In the genomic region with DNA sequence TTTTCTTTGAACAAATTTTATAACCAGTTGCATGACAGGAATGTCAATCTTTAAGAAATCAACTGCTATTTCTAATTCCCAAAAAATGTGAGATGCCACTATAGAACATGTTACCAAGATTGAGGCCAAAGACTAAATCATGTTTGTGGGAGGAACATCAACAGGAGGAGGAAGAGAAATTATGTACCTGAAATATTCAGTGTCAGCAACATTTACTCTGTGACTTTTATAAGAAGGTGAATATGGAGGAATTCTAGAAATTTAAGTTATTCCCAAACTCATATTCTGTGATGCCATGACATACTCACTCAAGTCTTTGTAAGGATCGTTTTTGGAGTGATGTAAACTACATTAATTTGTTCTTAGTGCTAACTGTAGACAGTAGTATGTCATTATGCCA, we compare ENCODE assay signal across 25 cellular contexts.
"Had no signal": no experiment of that assay in that cellular context is flagged by ENCODE, and none has a peak within 500 bp of the region (broad histone marks: within the 10 kb centered on the region; RNA-seq: fewer than 3 reads in every experiment).

No MANE protein-coding gene starts in this region.

- H2AFZ ChIP-seq: neural progenitor cell, parathyroid adenoma had no signal

- H3K27me3 ChIP-seq: neural progenitor cell, ovary, right lobe of liver, sigmoid colon, stomach, thyroid gland, tibial nerve, upper lobe of left lung, vagina had no signal

- H3K36me3 ChIP-seq: neural progenitor cell, ovary, right lobe of liver, sigmoid colon, stomach, thoracic aorta, thyroid gland, tibial nerve, upper lobe of left lung, vagina had no signal

- H3K4me2 ChIP-seq: neural progenitor cell had no signal

- H3K79me2 ChIP-seq: parathyroid adenoma had no signal

- FAIRE-seq: small intestine, urothelium cell line had no signal

- ATAC-seq: psoas muscle; right cardiac atrium; stimulated activated effector memory CD8-positive, alpha-beta T cell treated with anti-CD3 and anti-CD28 coated beads, Interleukin-12 subunit alpha, Interleukin-12 subunit beta, amount 100 ng/mL, for 72 hours had no signal

- H3K4me1 ChIP-seq: neural progenitor cell, parathyroid adenoma, psoas muscle, right lobe of liver, upper lobe of left lung had no signal

- H3K27ac ChIP-seq: neural progenitor cell, ovary, parathyroid adenoma, psoas muscle, right lobe of liver, sigmoid colon, stomach, thoracic aorta, thyroid gland, tibial nerve, upper lobe of left lung, vagina had no signal

- H3K4me3 ChIP-seq: neural progenitor cell, ovary, psoas muscle, right lobe of liver, sigmoid colon, stomach, thoracic aorta, thyroid gland, tibial nerve, upper lobe of left lung, vagina had no signal

- H3K9me3 ChIP-seq: ovary, psoas muscle, right lobe of liver, sigmoid colon, stomach, thoracic aorta, thyroid gland, tibial nerve, upper lobe of left lung, vagina had no signal

- DNase-seq: occipital lobe; ovary; posterior cingulate gyrus; psoas muscle; right cardiac atrium; right lobe of liver; sigmoid colon; small intestine; stimulated activated CD4-positive, alpha-beta T cell treated with anti-CD3 and anti-CD28 coated beads, Interleukin-15, amount 100 ng/mL, for 24 hours; stimulated activated CD4-positive, alpha-beta T cell treated with anti-CD3 and anti-CD28 coated beads, Interleukin-2, amount 100 ng/mL, for 24 hours; stimulated activated CD4-positive, alpha-beta T cell treated with anti-CD3 and anti-CD28 coated beads, Interleukin-2, amount 100 ng/mL, for 48 hours; stimulated activated CD4-positive, alpha-beta T cell treated with anti-CD3 and anti-CD28 coated beads, Interleukin-4, amount 100 ng/mL, for 24 hours; stimulated activated naive B cell treated with anti-CD40 and anti-IgM and Interleukin-4, amounts not matched to agents 10 μg/mL and 1 μg/mL and 100 μg/mL, for 72 hours; stimulated activated naive CD4-positive, alpha-beta T cell treated with Interleukin-2 at 50 U/mL for 16 hours; stomach; thyroid gland; trophoblast cell; upper lobe of left lung had no signal

- H3K9ac ChIP-seq: neural progenitor cell, parathyroid adenoma had no signal
